1 cellular context compared by ENCODE assay signal in the genomic region with DNA sequence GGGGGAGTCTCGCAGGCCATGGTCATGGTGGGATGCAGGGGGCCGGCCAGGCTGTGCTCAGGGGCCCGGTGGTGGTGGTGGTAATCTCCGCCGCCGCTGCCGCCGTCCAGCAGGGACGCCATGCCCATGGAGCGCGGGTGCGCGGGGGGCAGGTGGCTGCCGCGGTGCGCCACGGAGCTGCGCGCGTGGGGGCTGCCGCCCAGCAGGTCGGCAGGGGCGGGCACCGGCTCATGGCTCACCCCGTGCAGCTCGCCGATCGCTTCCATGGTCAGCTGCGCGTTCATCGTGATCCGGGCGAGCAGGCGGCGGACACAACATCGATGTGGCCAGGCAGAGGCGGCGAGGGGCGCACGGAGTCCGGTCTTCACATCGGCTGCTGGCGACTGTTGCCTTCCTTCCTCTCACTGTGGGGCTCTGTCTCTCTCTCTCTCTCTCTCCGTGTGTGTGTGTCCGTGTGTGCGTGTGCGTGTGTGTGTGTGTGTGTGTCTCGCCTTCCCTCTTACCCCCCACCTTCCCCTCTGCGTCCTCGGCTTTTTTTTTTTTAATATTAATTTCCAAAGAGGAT.
TF ChIP-seq lines count a peak whose summit lies in the region.

No MANE protein-coding gene starts in this region.

TF ChIP-seq in H1, 55 proteins besides CTCF, POLR2A, EP300 and RAD21:
- TF ChIP-seq ASH2L (IDR thresholded peaks at IDR 0.05; ENCODE audit: low read length) (no peak), GABPA (IDR thresholded peaks at IDR 0.05; ENCODE audit: borderline replicate concordance, insufficient read depth, low read length) (peak; percentile 61), SIX5 (IDR thresholded peaks at IDR 0.05; ENCODE audit: low read depth, low read length) (no peak), CBX8 (IDR thresholded peaks at IDR 0.05; ENCODE audit: borderline replicate concordance, low read depth, low read length) (no peak), MAX (IDR thresholded peaks at IDR 0.05) (peak; percentile 50; the same call in 1 of the 2 replicates), SUZ12 (IDR thresholded peaks at IDR 0.05; ENCODE audit: low read length) (peak; percentile 45; the same call in 1 of the 2 replicates), KDM4A (IDR thresholded peaks at IDR 0.05; ENCODE audit: low read depth, low read length, severe bottlenecking) (peak; percentile 47), JUN (IDR thresholded peaks at IDR 0.05; ENCODE audit: low read depth, low read length) (no peak), HDAC6 (IDR thresholded peaks at IDR 0.05; ENCODE audit: low read depth, low read length) (no peak), CTBP2 (IDR thresholded peaks at IDR 0.05; ENCODE audit: borderline replicate concordance, insufficient read depth, insufficient read length, low read length) (peak; percentile 26)
